Comparison of ENCODE assay signal across 1 cellular context in the genomic region with DNA sequence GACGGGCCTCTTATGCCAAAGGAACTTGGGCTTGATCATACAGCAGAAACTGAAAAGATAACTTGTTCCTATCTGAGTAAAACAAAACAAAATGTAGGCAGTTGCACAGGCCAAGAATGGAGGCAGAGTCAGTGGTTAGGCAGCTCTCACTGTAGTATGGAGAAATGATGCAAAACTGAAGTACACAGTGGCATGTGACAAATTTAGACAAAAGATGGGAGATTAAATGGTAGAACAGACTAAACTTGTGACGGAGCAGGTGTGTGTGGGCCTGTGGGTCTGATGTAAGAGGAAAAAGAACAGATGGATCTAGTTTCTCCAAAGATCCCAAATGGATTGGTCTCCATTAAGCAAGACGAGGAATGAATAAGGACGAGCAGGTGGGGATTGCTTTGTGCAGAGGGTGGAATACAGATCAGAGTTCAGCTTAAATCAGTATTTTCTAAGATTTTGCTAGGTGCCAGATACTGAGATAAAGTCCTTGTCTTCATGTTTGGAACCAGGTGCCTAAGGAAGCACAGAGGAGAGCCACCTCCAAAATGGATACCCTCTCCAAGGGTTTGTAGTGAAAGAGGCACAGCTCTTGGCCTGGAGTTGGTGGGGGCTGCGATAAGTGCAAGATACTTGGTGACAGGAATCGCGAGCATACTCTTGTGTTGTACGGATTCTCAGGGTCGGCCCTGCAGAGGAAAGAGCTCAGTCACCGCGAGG.
A peak's percentile ranks its signal among the peaks of the same experiment; 100 is the strongest.
TF ChIP-seq lines count a peak whose summit lies in the region.

No MANE protein-coding gene starts in this region.

TF ChIP-seq in K562, 482 proteins besides CTCF, POLR2A, EP300 and RAD21 (continued from another document and continues in another):
- TF ChIP-seq ARID4B (CRISPR knock-in tag; IDR thresholded peaks at IDR 0.05) (no peak), ZSCAN32 (CRISPR knock-in tag; IDR thresholded peaks at IDR 0.05) (peak; percentile 42; the same call in 1 of the 2 replicates), ZNF24 (IDR thresholded peaks at IDR 0.05) (no peak), ZBTB11 (CRISPR knock-in tag; IDR thresholded peaks at IDR 0.05) (peak in 1 of 3 experiments; percentile 64; a peak in 1 of 6 replicates), ZNF311 (CRISPR knock-in tag; IDR thresholded peaks at IDR 0.05) (peak; percentile 63; the same call in 1 of the 2 replicates), DMBX1 (CRISPR knock-in tag; IDR thresholded peaks at IDR 0.05; ENCODE audit: borderline replicate concordance) (peak; percentile 60), ZNF668 (CRISPR knock-in tag; IDR thresholded peaks at IDR 0.05) (no peak), ZNF583 (CRISPR knock-in tag; IDR thresholded peaks at IDR 0.05) (0 out of 2 replicates have a peak, but pooled peaks have one; percentile 22), DPF2 (IDR thresholded peaks at IDR 0.05) (0 out of 2 replicates have a peak, but pooled peaks have one; percentile 17), ILK (tag; IDR thresholded peaks at IDR 0.05; ENCODE audit: borderline replicate concordance, low read depth) (no peak), MYC (IDR thresholded peaks at IDR 0.05; ENCODE audit: low read depth, low read length) (no peak), MYC (CRISPR knock-in tag; IDR thresholded peaks at IDR 0.05; ENCODE audit: borderline replicate concordance, low read depth) (0 out of 2 replicates have a peak, but pooled peaks have one; percentile 42), THRAP3 (IDR thresholded peaks at IDR 0.05; ENCODE audit: borderline replicate concordance) (0 out of 2 replicates have a peak, but pooled peaks have one; percentile 14), BRF1 (IDR thresholded peaks at IDR 0.05; ENCODE audit: borderline replicate concordance, extremely low read depth, insufficient read length) (no peak), RBM15 (IDR thresholded peaks at IDR 0.05; ENCODE audit: insufficient read depth, low read length) (no peak), SRSF1 (IDR thresholded peaks at IDR 0.05; ENCODE audit: low read depth, low read length) (no peak), SMAD4 (CRISPR knock-in tag; conservative IDR thresholded peaks at IDR 0.05) (peak; percentile 21; the same call in 1 of the 2 replicates), NR2C1 (IDR thresholded peaks at IDR 0.05) (peak; percentile 19; the same call in 1 of the 2 replicates), NR2C1 (tag; IDR thresholded peaks at IDR 0.05) (peak; percentile 53; the same call in 1 of the 2 replicates), ZNF766 (CRISPR knock-in tag; conservative IDR thresholded peaks at IDR 0.05) (peak; percentile 55; the same call in 1 of the 2 replicates), CUX1 (CRISPR knock-in tag; IDR thresholded peaks at IDR 0.05) (peak; percentile 51; the same call in 1 of the 2 replicates), PHF8 (IDR thresholded peaks at IDR 0.05; ENCODE audit: borderline replicate concordance, low read length) (peak; percentile 53; the same call in 1 of the 2 replicates), NFRKB (IDR thresholded peaks at IDR 0.05; ENCODE audit: low read depth) (peak; percentile 90; the same call in 1 of the 2 replicates), POLR2H (tag; IDR thresholded peaks at IDR 0.05; ENCODE audit: low read depth) (0 out of 2 replicates have a peak, but pooled peaks have one; percentile 48), FOXK1 (CRISPR knock-in tag; IDR thresholded peaks at IDR 0.05; ENCODE audit: borderline replicate concordance) (0 out of 2 replicates have a peak, but pooled peaks have one; percentile 48), CEBPB (tag; IDR thresholded peaks at IDR 0.05) (0 out of 2 replicates have a peak, but pooled peaks have one; percentile 28), GATAD2A (IDR thresholded peaks at IDR 0.05) (0 out of 2 replicates have a peak, but pooled peaks have one; percentile 72), ZBTB26 (CRISPR knock-in tag; IDR thresholded peaks at IDR 0.05) (0 out of 2 replicates have a peak, but pooled peaks have one; percentile 17), GTF2E2 (tag; IDR thresholded peaks at IDR 0.05) (0 out of 2 replicates have a peak, but pooled peaks have one; percentile 31), ETV1 (tag; conservative IDR thresholded peaks at IDR 0.05; ENCODE audit: low read depth) (peak; percentile 40; the same call in 1 of the 2 replicates), MBD2 (IDR thresholded peaks at IDR 0.05; ENCODE audit: borderline replicate concordance, low read depth) (no peak), NR4A1 (CRISPR knock-in tag; IDR thresholded peaks at IDR 0.05) (no peak), NR4A1 (tag; IDR thresholded peaks at IDR 0.05) (peak; percentile 75; the same call in 1 of the 2 replicates)
- TF ChIP-seq, protein P1, sequence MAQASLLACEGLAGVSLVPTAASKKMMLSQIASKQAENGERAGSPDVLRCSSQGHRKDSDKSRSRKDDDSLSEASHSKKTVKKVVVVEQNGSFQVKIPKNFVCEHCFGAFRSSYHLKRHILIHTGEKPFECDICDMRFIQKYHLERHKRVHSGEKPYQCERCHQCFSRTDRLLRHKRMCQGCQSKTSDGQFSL (CRISPR knock-in tag; IDR thresholded peaks at IDR 0.05) = no peak
- TF ChIP-seq, protein P1 (tag; IDR thresholded peaks at IDR 0.05) = 0 out of 4 replicates have a peak, but pooled peaks of 1 of the 2 experiments have one; percentile 46
- TF ChIP-seq, protein P2, sequence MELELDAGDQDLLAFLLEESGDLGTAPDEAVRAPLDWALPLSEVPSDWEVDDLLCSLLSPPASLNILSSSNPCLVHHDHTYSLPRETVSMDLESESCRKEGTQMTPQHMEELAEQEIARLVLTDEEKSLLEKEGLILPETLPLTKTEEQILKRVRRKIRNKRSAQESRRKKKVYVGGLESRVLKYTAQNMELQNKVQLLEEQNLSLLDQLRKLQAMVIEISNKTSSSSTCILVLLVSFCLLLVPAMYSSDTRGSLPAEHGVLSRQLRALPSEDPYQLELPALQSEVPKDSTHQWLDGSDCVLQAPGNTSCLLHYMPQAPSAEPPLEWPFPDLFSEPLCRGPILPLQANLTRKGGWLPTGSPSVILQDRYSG (tag; conservative IDR thresholded peaks at IDR 0.05; ENCODE audit: low read depth) = peak; percentile 65
- TF ChIP-seq, protein P3, sequence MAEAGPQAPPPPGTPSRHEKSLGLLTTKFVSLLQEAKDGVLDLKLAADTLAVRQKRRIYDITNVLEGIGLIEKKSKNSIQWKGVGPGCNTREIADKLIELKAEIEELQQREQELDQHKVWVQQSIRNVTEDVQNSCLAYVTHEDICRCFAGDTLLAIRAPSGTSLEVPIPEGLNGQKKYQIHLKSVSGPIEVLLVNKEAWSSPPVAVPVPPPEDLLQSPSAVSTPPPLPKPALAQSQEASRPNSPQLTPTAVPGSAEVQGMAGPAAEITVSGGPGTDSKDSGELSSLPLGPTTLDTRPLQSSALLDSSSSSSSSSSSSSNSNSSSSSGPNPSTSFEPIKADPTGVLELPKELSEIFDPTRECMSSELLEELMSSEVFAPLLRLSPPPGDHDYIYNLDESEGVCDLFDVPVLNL (CRISPR knock-in tag; IDR thresholded peaks at IDR 0.05; ENCODE audit: low read depth) = no peak
- TF ChIP-seq, protein P4, sequence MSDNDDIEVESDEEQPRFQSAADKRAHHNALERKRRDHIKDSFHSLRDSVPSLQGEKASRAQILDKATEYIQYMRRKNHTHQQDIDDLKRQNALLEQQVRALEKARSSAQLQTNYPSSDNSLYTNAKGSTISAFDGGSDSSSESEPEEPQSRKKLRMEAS (CRISPR knock-in tag; IDR thresholded peaks at IDR 0.05) = no peak
